In the genomic region with DNA sequence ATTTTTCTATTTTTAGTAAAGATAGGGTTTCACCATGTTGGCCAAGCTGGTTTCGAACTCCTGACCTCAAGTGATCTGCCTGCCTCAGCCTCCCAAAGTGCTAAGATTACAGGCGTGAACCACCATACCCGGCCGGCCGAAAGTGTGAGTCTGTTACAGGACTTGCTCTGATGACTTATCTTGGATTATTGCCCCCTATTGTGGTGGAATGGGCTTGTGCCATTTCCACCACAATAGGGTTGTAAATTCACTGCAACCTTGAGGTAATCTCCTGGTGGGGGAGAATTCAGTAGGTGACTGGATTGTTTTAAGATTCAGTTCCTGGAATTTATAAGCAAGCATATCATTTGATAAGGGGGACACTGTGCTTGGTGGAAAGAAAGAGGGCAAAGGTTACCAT, we compare ENCODE assay signal across 30 cellular contexts. TPM values are rescaled to one million over a fixed set of nuclear protein-coding genes. Genes with fewer than 3 reads are reported as not detected.
DNase-seq lines count a peak whose midpoint lies in the region; ATAC-seq and TF ChIP-seq lines count a peak whose summit lies in the region.
"Had no signal": no experiment of that assay in that cellular context is flagged by ENCODE, and none has a peak within 500 bp of the region (broad histone marks: within the 10 kb centered on the region; RNA-seq: fewer than 3 reads in every experiment).

No MANE protein-coding gene starts in this region.

- H3K14ac ChIP-seq in mesenchymal stem cell (ENCODE audit: low read length in 2 of 2), result no peak overlapping the region

- H4K91ac ChIP-seq in mesenchymal stem cell (ENCODE audit: low read length), result no peak overlapping the region

- H3K36me3 ChIP-seq in HUES6 (ENCODE audit: control insufficient read depth, insufficient read depth, low read length), result no peaks in the 10 kb centered on the region
- no peaks in the 10 kb centered on the region for H3K36me3 ChIP-seq in adrenal gland (replicated peaks in 1 of 2)
- H3K36me3 ChIP-seq in mesenchymal stem cell (ENCODE audit: control insufficient read depth in 1 of 2, insufficient read depth in 2 of 2, low read depth in 1 of 2, low read length in 2 of 2), result no peaks in the 10 kb centered on the region
- no peaks in the 10 kb centered on the region for H3K36me3 ChIP-seq in colonic mucosa
- H3K36me3 ChIP-seq: heart left ventricle, lower lobe of right lung had no signal

- H3K79me1 ChIP-seq in mesenchymal stem cell (replicated peaks; ENCODE audit: low read length, poor library complexity, severe bottlenecking), result no peaks in the 10 kb centered on the region

- H3K9ac ChIP-seq in HUES6 (ENCODE audit: low read length) (no peak overlapping the region), mesenchymal stem cell (ENCODE audit: low read length) (no peak overlapping the region), colonic mucosa (ENCODE audit: low read depth in 2 of 2, low read length in 2 of 2) (no peak overlapping the region)
- H3K9ac ChIP-seq: GM23248 had no signal

- no peaks in the 10 kb centered on the region for H3K27me3 ChIP-seq in HUES6 (ENCODE audit: control insufficient read depth, insufficient read depth, low read length)
- no peaks in the 10 kb centered on the region for H3K27me3 ChIP-seq in adrenal gland
- no peaks in the 10 kb centered on the region for H3K27me3 ChIP-seq in mesenchymal stem cell (ENCODE audit: control insufficient read depth in 1 of 2, insufficient read depth in 1 of 2, low read length in 2 of 2)
- no peaks in the 10 kb centered on the region for H3K27me3 ChIP-seq in colonic mucosa
- H3K27me3 ChIP-seq: heart left ventricle had no signal

- no peak overlapping the region for H3K4me3 Mint-ChIP-seq in CD14-positive monocyte
- H3K4me3 Mint-ChIP-seq: activated CD4-positive, alpha-beta T cell treated with anti-CD3 and anti-CD28 coated beads for 36 hours; activated naive CD4-positive, alpha-beta T cell treated with anti-CD3 and anti-CD28 coated beads, Interleukin-2, amount 50 U/mL, for 24 hours; CD4-positive, alpha-beta T cell; effector memory CD8-positive, alpha-beta T cell; natural killer cell treated with Interleukin-12 subunit alpha and Interleukin-12 subunit beta and Interleukin-15 and Interleukin-18, amount 100 ng/mL, for 72 hours; type B pancreatic cell had no signal

- H3K23ac ChIP-seq in mesenchymal stem cell (ENCODE audit: low read length in 2 of 2), result no peak overlapping the region

- H2BK5ac ChIP-seq in mesenchymal stem cell (ENCODE audit: low read depth, low read length, poor library complexity, severe bottlenecking), result no peak overlapping the region

- H3K4me2 ChIP-seq in mesenchymal stem cell (ENCODE audit: low read length, poor library complexity, severe bottlenecking), result no peak overlapping the region

- no peaks in the 10 kb centered on the region for H3K36me3 Mint-ChIP-seq in CD14-positive monocyte
- H3K36me3 Mint-ChIP-seq: activated naive CD4-positive, alpha-beta T cell treated with anti-CD3 and anti-CD28 coated beads, Interleukin-2, amount 50 U/mL, for 24 hours; natural killer cell treated with Interleukin-12 subunit alpha and Interleukin-12 subunit beta and Interleukin-15 and Interleukin-18, amount 100 ng/mL, for 72 hours; type B pancreatic cell had no signal

- no peaks in the 10 kb centered on the region for H3K9me3 Mint-ChIP-seq in CD14-positive monocyte
- H3K9me3 Mint-ChIP-seq: activated naive CD4-positive, alpha-beta T cell treated with anti-CD3 and anti-CD28 coated beads, Interleukin-2, amount 50 U/mL, for 24 hours; CD4-positive, alpha-beta T cell; effector memory CD8-positive, alpha-beta T cell; natural killer cell treated with Interleukin-12 subunit alpha and Interleukin-12 subunit beta and Interleukin-15 and Interleukin-18, amount 100 ng/mL, for 72 hours; type B pancreatic cell had no signal

- ATAC-seq in HG03378 (IDR thresholded peaks at IDR 0.05; ENCODE audit: unreplicated experiment), result no peak
- ATAC-seq: activated CD4-positive, alpha-beta T cell treated with anti-CD3 and anti-CD28 coated beads for 36 hours; effector memory CD8-positive, alpha-beta T cell; heart left ventricle; HepG2; lower lobe of right lung; natural killer cell treated with Interleukin-12 subunit alpha and Interleukin-12 subunit beta and Interleukin-15 and Interleukin-18, amount 100 ng/mL, for 72 hours had no signal

- DNase-seq in CD14-positive monocyte (ENCODE audit: low spot score) (no peak), adrenal gland (no peak), mesenchymal stem cell (no peak), AG20443 (ENCODE audit: low spot score) (no peak), colonic mucosa (no peak), HuH-7 (ENCODE audit: low spot score) (no peak)
- DNase-seq: activated CD4-positive, alpha-beta T cell treated with anti-CD3 and anti-CD28 coated beads for 36 hours; AML-193; CD4-positive, alpha-beta T cell; DND-41; effector memory CD8-positive, alpha-beta T cell; GM23248; heart left ventricle; Karpas-422; lower lobe of right lung; MV-4-11; NCI-H1436; NCI-H2081 treated with DMSO at 0.1 percent for 48 hours; NCI-H2227 treated with DMSO at 0.1 percent for 48 hours; NCI-H526; SHP77; stimulated activated CD4-positive, alpha-beta T cell treated with anti-CD3 and anti-CD28 coated beads, Interleukin-15, amount 100 ng/mL, for 24 hours; stimulated activated CD4-positive, alpha-beta T cell treated with anti-CD3 and anti-CD28 coated beads, Interleukin-4, amount 100 ng/mL, for 4 hours had no signal

- no peak overlapping the region for H3K18ac ChIP-seq in mesenchymal stem cell (ENCODE audit: low read depth in 1 of 2, low read length in 2 of 2)

- H3K27me3 Mint-ChIP-seq in CD14-positive monocyte (ENCODE audit: low read depth in 3 of 3), result peaks cover 0 to 7% (median 0%) of the 10 kb centered on the region in 3 donors
- H3K27me3 Mint-ChIP-seq: activated CD4-positive, alpha-beta T cell treated with anti-CD3 and anti-CD28 coated beads for 36 hours; activated naive CD4-positive, alpha-beta T cell treated with anti-CD3 and anti-CD28 coated beads, Interleukin-2, amount 50 U/mL, for 24 hours; type B pancreatic cell had no signal

- H3K9me3 ChIP-seq in HUES6 (ENCODE audit: control insufficient read depth, insufficient read depth, low read depth, low read length) (no peaks in the 10 kb centered on the region), adrenal gland (replicated peaks in 1 of 3) (no peaks in the 10 kb centered on the region), mesenchymal stem cell (ENCODE audit: control insufficient read depth, low read length) (no peaks in the 10 kb centered on the region), colonic mucosa (no peaks in the 10 kb centered on the region)
- H3K9me3 ChIP-seq: heart left ventricle, lower lobe of right lung had no signal

- H3K4me3 ChIP-seq in HUES6 (ENCODE audit: low read depth, low read length), result no peak overlapping the region
- no peak overlapping the region for H3K4me3 ChIP-seq in adrenal gland
- H3K4me3 ChIP-seq in mesenchymal stem cell (ENCODE audit: insufficient read depth in 1 of 2, low read depth in 1 of 2, low read length in 2 of 2), result no peak overlapping the region
- no peak overlapping the region for H3K4me3 ChIP-seq in colonic mucosa
- H3K4me3 ChIP-seq: coronary artery, GM23248, heart left ventricle, lower lobe of right lung had no signal

- peaks cover 56% of the 10 kb centered on the region for H3K4me1 Mint-ChIP-seq in CD14-positive monocyte

- 87 to 97% (median 94%) methylated on average over 5 of the region's 5 CpGs for WGBS in adrenal gland, 4 donors
- WGBS in mesenchymal stem cell, result 77% methylated on average over 5 of the region's 5 CpGs

- peak overlapping the region; percentile 29 for H2AK5ac ChIP-seq in mesenchymal stem cell (ENCODE audit: low read length, severe bottlenecking)

- TF ChIP-seq CTCF in CD14-positive monocyte (IDR thresholded peaks at IDR 0.05) (no peak), adrenal gland (IDR thresholded peaks at IDR 0.05) (no peak), colonic mucosa (IDR thresholded peaks at IDR 0.05) (no peak)

- no peak overlapping the region for H2BK12ac ChIP-seq in mesenchymal stem cell (ENCODE audit: low read length in 2 of 2)

- no peak for TF ChIP-seq POLR2A in adrenal gland (IDR thresholded peaks at IDR 0.05)

- H3K27ac ChIP-seq in HUES6 (ENCODE audit: low read depth, low read length) (peak overlapping the region; percentile 83), adrenal gland (peak overlapping the region in 4 of 5 donors; percentile 44 to 94 (median 89)), mesenchymal stem cell (ENCODE audit: low read length, poor library complexity, severe bottlenecking) (peak overlapping the region; percentile 95), colonic mucosa (no peak overlapping the region)
- H3K27ac ChIP-seq: coronary artery, heart left ventricle, lower lobe of right lung had no signal

- peak overlapping the region; percentile 42 to 100 (median 96) for H3K27ac Mint-ChIP-seq in CD14-positive monocyte
- H3K27ac Mint-ChIP-seq: activated CD4-positive, alpha-beta T cell treated with anti-CD3 and anti-CD28 coated beads for 36 hours; activated naive CD4-positive, alpha-beta T cell treated with anti-CD3 and anti-CD28 coated beads, Interleukin-2, amount 50 U/mL, for 24 hours; CD4-positive, alpha-beta T cell; effector memory CD8-positive, alpha-beta T cell; natural killer cell treated with Interleukin-12 subunit alpha and Interleukin-12 subunit beta and Interleukin-15 and Interleukin-18, amount 100 ng/mL, for 72 hours had no signal

- H2BK15ac ChIP-seq in mesenchymal stem cell (ENCODE audit: low read depth, poor library complexity, severe bottlenecking), result no peak overlapping the region

- H2BK120ac ChIP-seq in mesenchymal stem cell (ENCODE audit: low read depth, low read length), result no peak overlapping the region

- H3K4me1 ChIP-seq in HUES6 (ENCODE audit: control insufficient read depth, insufficient read depth, low read length) (peaks cover 27% of the 10 kb centered on the region), adrenal gland (replicated peaks in 1 of 2) (peaks cover 16 to 18% of the 10 kb centered on the region in 2 donors), mesenchymal stem cell (ENCODE audit: control insufficient read depth, insufficient read depth, low read depth, low read length) (peaks cover 13% of the 10 kb centered on the region), colonic mucosa (no peaks in the 10 kb centered on the region)
- H3K4me1 ChIP-seq: lower lobe of right lung had no signal

- H3K4ac ChIP-seq in mesenchymal stem cell (ENCODE audit: low read depth in 1 of 2, low read length in 2 of 2), result no peak overlapping the region

- no peak overlapping the region for H2AFZ ChIP-seq in mesenchymal stem cell (ENCODE audit: low read depth, low read length)
- H2AFZ ChIP-seq: GM23248 had no signal

- intact Hi-C loops in CD14-positive monocyte (cut with micrococcal nuclease), result no loop called here
- intact Hi-C loops in adrenal gland (cut with DNase I), result no loop called here
- intact Hi-C loops in colonic mucosa (cut with DNase I), result no loop called here

- no peak overlapping the region for H4K8ac ChIP-seq in mesenchymal stem cell (ENCODE audit: low read length)

RNA-seq across cellular contexts. Expression of gene HMGCR, which starts 15.0 kb away (rescaled TPM):
- polyA plus RNA-seq in CD14-positive monocyte (10 to 100 TPM; 31.9 to 33.3 TPM), adrenal gland (100 to 1,000 TPM in 1 of 3 donors, 10 to 100 TPM in 1, 1 to 10 TPM in 1; 7.0 to 234 (median 25.5) TPM)
- total RNA-seq in adrenal gland (100 to 1,000 TPM in 2 of 8 donors, 10 to 100 TPM in 6; 34.4 to 376 (median 59.5) TPM), colonic mucosa (100 to 1,000 TPM; 118 to 319 TPM)
- 97.7 TPM for polyA plus RNA-seq in mesenchymal stem cell (2013, experiment 1 of 2)
- polyA plus RNA-seq in mesenchymal stem cell (2013, experiment 2 of 2), result 98.7 TPM
